In the genomic region with DNA sequence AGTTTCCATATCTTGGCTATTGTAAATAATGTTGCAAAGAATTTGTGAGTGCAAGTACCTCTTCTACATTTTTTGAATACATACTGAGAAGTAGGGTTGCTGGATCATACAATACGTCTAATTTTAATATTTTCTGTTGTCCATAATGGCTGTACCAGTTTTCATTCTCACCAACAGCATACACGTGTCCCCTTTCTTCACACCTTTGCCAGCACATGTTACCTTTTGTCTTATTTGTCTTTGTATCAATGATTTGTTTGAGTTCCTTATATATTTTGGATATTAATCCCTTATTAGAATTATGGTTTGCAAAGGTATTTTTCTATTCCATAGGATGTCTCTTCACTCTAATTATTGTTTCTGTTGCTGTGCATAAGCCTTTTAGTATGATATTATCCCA, we compare ENCODE assay signal across 30 cellular contexts.
DNase-seq lines count a peak whose midpoint lies in the region; ATAC-seq, FAIRE-seq and TF ChIP-seq lines count a peak whose summit lies in the region.
"Had no signal": no experiment of that assay in that cellular context is flagged by ENCODE, and none has a peak within 500 bp of the region (broad histone marks: within the 10 kb centered on the region; RNA-seq: fewer than 3 reads in every experiment).

No MANE protein-coding gene starts in this region.

- TF ChIP-seq EP300 in HepG2 (IDR thresholded peaks at IDR 0.05; ENCODE audit: low read depth in 2 of 2, low read length in 2 of 2) (no peak), HepG2 (CRISPR knock-in tag; IDR thresholded peaks at IDR 0.05; ENCODE audit: borderline replicate concordance) (no peak), A549 (IDR thresholded peaks at IDR 0.05) (no peak)

- no peak for TF ChIP-seq RAD21 in HepG2 (CRISPR knock-in tag; IDR thresholded peaks at IDR 0.05)
- no peak for TF ChIP-seq RAD21 in A549 (conservative IDR thresholded peaks at IDR 0.05 in 1 of 2, IDR thresholded peaks at IDR 0.05 in 1 of 2)

- H3K27me3 ChIP-seq in HepG2 (ENCODE audit: control insufficient read depth in 1 of 2, insufficient read depth in 2 of 2, low read length in 2 of 2) (no peaks in the 10 kb centered on the region), right lobe of liver (no peaks in the 10 kb centered on the region)
- H3K27me3 ChIP-seq: BE2C; BLaER1; BLaER1 treated with 17β-estradiol and CSF1 and Interleukin-3, amounts not matched to agents 10 nM and 100 nM had no signal

- in situ Hi-C loops in HepG2 (cut with HindIII; ENCODE audit: extremely low pct_ligation_motif_present, low pct_unique_long_range_greater_than_20kb): no loop called here

- 3% methylated on average over 2 of the region's 2 CpGs for WGBS in HepG2 (ENCODE audit: low lambda C conversion rate)
- WGBS in right lobe of liver (ENCODE audit: insufficient coverage, low coverage, low lambda C conversion rate, missing lambda C conversion rate): 3% methylated on average over 2 of the region's 2 CpGs
- WGBS in A549 (ENCODE audit: missing lambda C conversion rate): 45% methylated on average over 2 of the region's 2 CpGs

- no peak for TF ChIP-seq POLR2A in HepG2 (IDR thresholded peaks at IDR 0.05; ENCODE audit: insufficient read depth in 1 of 2, low read depth in 2 of 2, low read length in 2 of 2)
- no peak for TF ChIP-seq POLR2A in right lobe of liver (IDR thresholded peaks at IDR 0.05)
- no peak for TF ChIP-seq POLR2A in A549 (IDR thresholded peaks at IDR 0.05; ENCODE audit: low read length)

- no peak overlapping the region for H3K4me2 ChIP-seq in HepG2 (ENCODE audit: low read depth, low read length)
- H3K4me2 ChIP-seq in A549: no peak overlapping the region
- H3K4me2 ChIP-seq: BLaER1; BLaER1 treated with 17β-estradiol and CSF1 and Interleukin-3, amounts not matched to agents 10 nM and 100 nM had no signal

- no TSS peak for BruUV-seq in HepG2 (replicated peaks; lab: Mats Ljungman, UMichigan)

- DNase-seq in HepG2 (ENCODE audit: low spot score) (no peak), right lobe of liver (no peak), A549 (ENCODE audit: low read depth in 1 of 2, low spot score in 1 of 2) (no peak)
- DNase-seq: 8988T; ACHN; AML-193; BE2C; C1 segment of cervical spinal cord; Caco-2; Calu3; CD4-positive, alpha-beta memory T cell; CD4-positive, alpha-beta T cell; CD4-positive, CD25-positive, alpha-beta regulatory T cell; CD8-positive, alpha-beta memory T cell; CD8-positive, alpha-beta T cell; COR-L47; DMS 273 treated with DMSO at 0.1 percent for 48 hours; DMS153; DMS53; DMS79; DMS79 treated with DMSO at 0.1 percent for 48 hours; DND-41; EL had no signal

- CTCF ChIA-PET in HepG2 (lab: Yijun Ruan, JAX; ENCODE audit: low intra/inter-chr PET ratio, low total read pairs): no interaction called here
- CTCF ChIA-PET in A549 (lab: Yijun Ruan, JAX): no interaction called here

- no peaks in the 10 kb centered on the region for H3K9me3 ChIP-seq in HepG2 (ENCODE audit: low read length)
- H3K9me3 ChIP-seq in right lobe of liver: no peaks in the 10 kb centered on the region
- H3K9me3 ChIP-seq in A549: no peaks in the 10 kb centered on the region
- H3K9me3 ChIP-seq: BE2C; BLaER1; BLaER1 treated with 17β-estradiol and CSF1 and Interleukin-3, amounts not matched to agents 10 nM and 100 nM; Caco-2 had no signal

- H2AFZ ChIP-seq in HepG2 (ENCODE audit: low read length): no peak overlapping the region

- no peak overlapping the region for H3K9ac ChIP-seq in HepG2 (ENCODE audit: insufficient read depth, low read depth, low read length)
- H3K9ac ChIP-seq: BLaER1; BLaER1 treated with 17β-estradiol and CSF1 and Interleukin-3, amounts not matched to agents 10 nM and 100 nM had no signal

- H4K20me1 ChIP-seq in HepG2 (ENCODE audit: insufficient read depth, low read length): no peaks in the 10 kb centered on the region
- H4K20me1 ChIP-seq: BLaER1; BLaER1 treated with 17β-estradiol and CSF1 and Interleukin-3, amounts not matched to agents 10 nM and 100 nM had no signal

- no peak for TF ChIP-seq CTCF in HepG2 (CRISPR knock-in tag; IDR thresholded peaks at IDR 0.05)
- no peak for TF ChIP-seq CTCF in right lobe of liver (IDR thresholded peaks at IDR 0.05)
- TF ChIP-seq CTCF in A549 (IDR thresholded peaks at IDR 0.05): no peak

- POLR2A ChIA-PET in HepG2 (lab: Yijun Ruan, JAX): no interaction called here
- POLR2A ChIA-PET in A549 (lab: Yijun Ruan, JAX): no interaction called here

- FAIRE-seq in HepG2 (lab: Jason Lieb, UNC): no peak
- FAIRE-seq in A549 (lab: Jason Lieb, UNC): peak; percentile 13
- FAIRE-seq: A204.1, D721Med had no signal

- no peak for ATAC-seq in HepG2
- no peak for ATAC-seq in right lobe of liver
- ATAC-seq in A549: no peak
- ATAC-seq in GM18520 (IDR thresholded peaks at IDR 0.05; ENCODE audit: unreplicated experiment): no peak
- ATAC-seq: CD8-positive, alpha-beta T cell had no signal

- H3K4me3 ChIP-seq in HepG2 (replicated peaks in 1 of 3; ENCODE audit: insufficient read depth in 1 of 3, low read depth in 2 of 3, low read length in 3 of 3) (no peak overlapping the region), right lobe of liver (no peak overlapping the region), A549 (no peak overlapping the region)
- H3K4me3 ChIP-seq: BLaER1; BLaER1 treated with 17β-estradiol and CSF1 and Interleukin-3, amounts not matched to agents 10 nM and 100 nM had no signal

- H3K79me2 ChIP-seq in HepG2 (ENCODE audit: insufficient read depth, low read length): no peaks in the 10 kb centered on the region

- no peak overlapping the region for H3K27ac ChIP-seq in HepG2 (ENCODE audit: extremely low read length, insufficient read depth, low read length)
- H3K27ac ChIP-seq in right lobe of liver: no peak overlapping the region
- H3K27ac ChIP-seq in A549: no peak overlapping the region
- H3K27ac ChIP-seq: 22Rv1; BLaER1; BLaER1 treated with 17β-estradiol and CSF1 and Interleukin-3, amounts not matched to agents 10 nM and 100 nM; C4-2B had no signal

- intact Hi-C loops in HepG2 (cut with micrococcal nuclease; ENCODE audit: unreplicated experiment) (no loop called here), right lobe of liver (cut with DNase I) (no loop called here)

- H3K4me1 ChIP-seq in HepG2 (ENCODE audit: insufficient read depth, low read length): no peaks in the 10 kb centered on the region
- H3K4me1 ChIP-seq in right lobe of liver: no peaks in the 10 kb centered on the region
- no peaks in the 10 kb centered on the region for H3K4me1 ChIP-seq in A549
- H3K4me1 ChIP-seq: BE2C, BLaER1, Caco-2 had no signal

- H3K36me3 ChIP-seq in HepG2 (replicated peaks in 1 of 2; ENCODE audit: control insufficient read depth in 1 of 2, insufficient read depth in 2 of 2, low read length in 2 of 2): no peaks in the 10 kb centered on the region
- H3K36me3 ChIP-seq in right lobe of liver: no peaks in the 10 kb centered on the region
- H3K36me3 ChIP-seq: BE2C; BLaER1; BLaER1 treated with 17β-estradiol and CSF1 and Interleukin-3, amounts not matched to agents 10 nM and 100 nM had no signal

TF ChIP-seq in HepG2, 621 proteins besides CTCF, POLR2A, EP300 and RAD21:
- peak; percentile 97 for TF ChIP-seq MNT (IDR thresholded peaks at IDR 0.05)
- no peak for TF ChIP-seq ZFP41 (CRISPR knock-in tag; IDR thresholded peaks at IDR 0.05; ENCODE audit: borderline replicate concordance)

TF ChIP-seq in A549, 52 proteins besides CTCF, POLR2A, EP300 and RAD21 (continues in another document):
- TF ChIP-seq ZFP36 (IDR thresholded peaks at IDR 0.05; ENCODE audit: borderline replicate concordance, partially characterized antibody): no peak
- TF ChIP-seq EHMT2 (IDR thresholded peaks at IDR 0.05; ENCODE audit: low read depth): no peak
- no peak for TF ChIP-seq ZSCAN20 (CRISPR knock-in tag; IDR thresholded peaks at IDR 0.05)
- no peak for TF ChIP-seq ZNF302 (CRISPR knock-in tag; IDR thresholded peaks at IDR 0.05)
- no peak for TF ChIP-seq ESRRA (IDR thresholded peaks at IDR 0.05; ENCODE audit: borderline replicate concordance, low read length)
- TF ChIP-seq MYC (IDR thresholded peaks at IDR 0.05; ENCODE audit: borderline replicate concordance, low read length): no peak
- TF ChIP-seq RARB (CRISPR knock-in tag; IDR thresholded peaks at IDR 0.05): no peak
- TF ChIP-seq, protein P1, sequence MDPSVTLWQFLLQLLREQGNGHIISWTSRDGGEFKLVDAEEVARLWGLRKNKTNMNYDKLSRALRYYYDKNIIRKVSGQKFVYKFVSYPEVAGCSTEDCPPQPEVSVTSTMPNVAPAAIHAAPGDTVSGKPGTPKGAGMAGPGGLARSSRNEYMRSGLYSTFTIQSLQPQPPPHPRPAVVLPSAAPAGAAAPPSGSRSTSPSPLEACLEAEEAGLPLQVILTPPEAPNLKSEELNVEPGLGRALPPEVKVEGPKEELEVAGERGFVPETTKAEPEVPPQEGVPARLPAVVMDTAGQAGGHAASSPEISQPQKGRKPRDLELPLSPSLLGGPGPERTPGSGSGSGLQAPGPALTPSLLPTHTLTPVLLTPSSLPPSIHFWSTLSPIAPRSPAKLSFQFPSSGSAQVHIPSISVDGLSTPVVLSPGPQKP (IDR thresholded peaks at IDR 0.05; ENCODE audit: low read depth, low read length): no peak
- no peak for TF ChIP-seq CEBPB (IDR thresholded peaks at IDR 0.05)
- no peak for TF ChIP-seq RCOR1 (IDR thresholded peaks at IDR 0.05; ENCODE audit: low read depth, low read length)
- TF ChIP-seq TFCP2L1 (CRISPR knock-in tag; IDR thresholded peaks at IDR 0.05): no peak
- TF ChIP-seq, protein P2, sequence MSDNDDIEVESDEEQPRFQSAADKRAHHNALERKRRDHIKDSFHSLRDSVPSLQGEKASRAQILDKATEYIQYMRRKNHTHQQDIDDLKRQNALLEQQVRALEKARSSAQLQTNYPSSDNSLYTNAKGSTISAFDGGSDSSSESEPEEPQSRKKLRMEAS (IDR thresholded peaks at IDR 0.05): no peak
- TF ChIP-seq HEYL (CRISPR knock-in tag; IDR thresholded peaks at IDR 0.05): no peak
- TF ChIP-seq EHF (CRISPR knock-in tag; IDR thresholded peaks at IDR 0.05): no peak
- TF ChIP-seq, protein P3, sequence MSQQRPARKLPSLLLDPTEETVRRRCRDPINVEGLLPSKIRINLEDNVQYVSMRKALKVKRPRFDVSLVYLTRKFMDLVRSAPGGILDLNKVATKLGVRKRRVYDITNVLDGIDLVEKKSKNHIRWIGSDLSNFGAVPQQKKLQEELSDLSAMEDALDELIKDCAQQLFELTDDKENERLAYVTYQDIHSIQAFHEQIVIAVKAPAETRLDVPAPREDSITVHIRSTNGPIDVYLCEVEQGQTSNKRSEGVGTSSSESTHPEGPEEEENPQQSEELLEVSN (IDR thresholded peaks at IDR 0.05; ENCODE audit: borderline replicate concordance, low read depth): no peak
- TF ChIP-seq CBX2 (IDR thresholded peaks at IDR 0.05; ENCODE audit: borderline replicate concordance, low read depth): no peak
